In genomic region chr19:45515807-45516401, GRCh38 we compare ENCODE assay signal across 9 cellular contexts. TPM values are rescaled to one million over a fixed set of nuclear protein-coding genes. Genes with fewer than 3 reads are reported as not detected.
DNase-seq lines count a peak whose midpoint lies in the region; ATAC-seq and TF ChIP-seq lines count a peak whose summit lies in the region.
"Had no signal": no experiment of that assay in that cellular context is flagged by ENCODE, and none has a peak within 500 bp of the region (broad histone marks: within the 10 kb centered on the region; RNA-seq: fewer than 3 reads in every experiment).

No MANE protein-coding gene starts in this region.

- H3K4me1 ChIP-seq in mammary epithelial cell (ENCODE audit: insufficient read depth, low read length) (peaks cover 17% of the 10 kb centered on the region), liver (ENCODE audit: control insufficient read depth in 4 of 4, insufficient read depth in 4 of 4, low read length in 3 of 4) (peaks cover 12 to 21% (median 18%) of the 10 kb centered on the region in 4 donors), upper lobe of left lung (peaks cover 33 to 59% (median 44%) of the 10 kb centered on the region in 4 donors), SK-N-SH (ENCODE audit: control insufficient read depth in 1 of 2, insufficient read depth in 2 of 2, low read depth in 1 of 2, low read length in 1 of 2) (no peaks in the 10 kb centered on the region)
- H3K4me1 ChIP-seq: BE2C had no signal

- H3K9me3 ChIP-seq in mammary epithelial cell (replicated peaks; ENCODE audit: insufficient read depth, low read length) (no peaks in the 10 kb centered on the region), liver (ENCODE audit: control insufficient read depth in 4 of 4, low read length in 3 of 4) (no peaks in the 10 kb centered on the region), upper lobe of left lung (no peaks in the 10 kb centered on the region), SK-N-SH (no peaks in the 10 kb centered on the region)
- H3K9me3 ChIP-seq: BE2C had no signal

- H3K4me3 ChIP-seq in mammary epithelial cell (replicated peaks in 1 of 3; ENCODE audit: insufficient read depth in 1 of 3, low read depth in 2 of 3, low read length in 3 of 3) (no peak overlapping the region), liver (ENCODE audit: low read depth in 1 of 3, low read length in 3 of 3) (no peak overlapping the region), upper lobe of left lung (peak overlapping the region in 2 of 4 donors; percentile 1 to 13), SK-N-SH (ENCODE audit: low read depth in 2 of 2, low read length in 1 of 2) (no peak overlapping the region)

- H3K4me2 ChIP-seq in mammary epithelial cell (ENCODE audit: insufficient read depth, low read depth, low read length) (no peak overlapping the region), SK-N-SH (no peak overlapping the region)

- BruUV-seq in MCF 10A (replicated peaks; lab: Mats Ljungman, UMichigan) (no TSS peak), mammary epithelial cell (replicated peaks; lab: Mats Ljungman, UMichigan) (no TSS peak)

- TF ChIP-seq RAD21 in liver (IDR thresholded peaks at IDR 0.05), result no peak
- TF ChIP-seq RAD21 in SK-N-SH (IDR thresholded peaks at IDR 0.05; ENCODE audit: low read length), result no peak

- intact Hi-C loops in MCF 10A (cut with micrococcal nuclease), result no loop called here
- intact Hi-C loops in mammary epithelial cell (cut with micrococcal nuclease), result no loop called here

- peaks cover 13% of the 10 kb centered on the region for H3K4me1 Mint-ChIP-seq in MCF 10A (ENCODE audit: insufficient read depth, unreplicated experiment)
- H3K4me1 Mint-ChIP-seq in activated naive CD8-positive, alpha-beta T cell treated with anti-CD3 and anti-CD28 coated beads, Interleukin-2, amount 10 ng/mL, durations not matched to agents 7 days and 5 days, result peaks cover 38% of the 10 kb centered on the region

- H3K36me3 ChIP-seq in mammary epithelial cell (ENCODE audit: insufficient read depth, low read length), result peaks cover 12% of the 10 kb centered on the region
- peaks cover 5 to 19% (median 12%) of the 10 kb centered on the region in 4 donors for H3K36me3 ChIP-seq in liver (ENCODE audit: control insufficient read depth in 4 of 4, insufficient read depth in 3 of 4, low read depth in 1 of 4, low read length in 3 of 4)
- peaks cover 3 to 42% (median 31%) of the 10 kb centered on the region in 4 donors for H3K36me3 ChIP-seq in upper lobe of left lung
- peaks cover 0 to 5% of the 10 kb centered on the region in 2 experiments for H3K36me3 ChIP-seq in SK-N-SH (replicated peaks in 1 of 2; ENCODE audit: control insufficient read depth in 1 of 2, insufficient read depth in 2 of 2, low read length in 1 of 2)

- no peaks in the 10 kb centered on the region for H3K27me3 Mint-ChIP-seq in MCF 10A (ENCODE audit: insufficient read depth, unreplicated experiment)
- no peaks in the 10 kb centered on the region for H3K27me3 Mint-ChIP-seq in activated naive CD8-positive, alpha-beta T cell treated with anti-CD3 and anti-CD28 coated beads, Interleukin-2, amount 10 ng/mL, durations not matched to agents 7 days and 5 days

- DNase-seq in MCF 10A (ENCODE audit: unreplicated experiment) (no peak), mammary epithelial cell (no peak), upper lobe of left lung (no peak), cerebellum (ENCODE audit: low spot score) (no peak), SK-N-SH (no peak)
- DNase-seq in activated naive CD8-positive, alpha-beta T cell treated with anti-CD3 and anti-CD28 coated beads, Interleukin-2, amount 10 ng/mL, durations not matched to agents 7 days and 5 days, result no peak
- DNase-seq: BE2C had no signal

- no peak overlapping the region for H3K27ac ChIP-seq in mammary epithelial cell (ENCODE audit: insufficient read depth, low read depth, low read length)
- H3K27ac ChIP-seq in liver (ENCODE audit: low read depth in 1 of 2, low read length in 2 of 2), result peak overlapping the region; percentile 20 to 34
- peak overlapping the region; percentile 78 to 97 (median 88) for H3K27ac ChIP-seq in upper lobe of left lung
- no peak overlapping the region for H3K27ac ChIP-seq in SK-N-SH (ENCODE audit: low read depth in 2 of 2, low read length in 1 of 2)

- TF ChIP-seq CTCF in MCF 10A (IDR thresholded peaks at IDR 0.05; ENCODE audit: unreplicated experiment) (no peak), mammary epithelial cell (conservative IDR thresholded peaks at IDR 0.05 in 1 of 2, IDR thresholded peaks at IDR 0.05 in 1 of 2; ENCODE audit: extremely low read depth in 1 of 2, insufficient read depth in 1 of 2, low read depth in 1 of 2, low read length in 2 of 2) (no peak), liver (IDR thresholded peaks at IDR 0.05; ENCODE audit: low read depth, low read length, missing input control) (no peak), upper lobe of left lung (IDR thresholded peaks at IDR 0.05) (no peak), SK-N-SH (IDR thresholded peaks at IDR 0.05) (no peak)

- CTCF ChIA-PET in MCF 10A (lab: Yijun Ruan, JAX), result interaction anchor here (0.6 to 1.7 kb wide), 2 partner anchors 54 to 126 kb away, joined by 4 to 7 read pairs; no protein-coding TSS in a partner anchor
- CTCF ChIA-PET in mammary epithelial cell (lab: Charles Lee; ENCODE audit: low non-redundant PET), result no interaction called here
- CTCF ChIA-PET in SK-N-SH (lab: Yijun Ruan, JAX), result interaction anchor here (0.7 to 1.3 kb wide), 6 partner anchors 9 to 127 kb away, joined by 3 to 5 read pairs (median 4); no protein-coding TSS in a partner anchor

- POLR2A ChIA-PET in MCF 10A (lab: Yijun Ruan, JAX) (interaction anchor here (0.7 to 1.9 kb wide), 4 partner anchors 10 to 155 kb away, joined by 3 to 6 read pairs (median 4); no protein-coding TSS in a partner anchor), SK-N-SH (lab: Yijun Ruan, JAX) (no interaction called here)
- POLR2A ChIA-PET in activated naive CD8-positive, alpha-beta T cell treated with anti-CD3 and anti-CD28 coated beads, Interleukin-2, amount 10 ng/mL, durations not matched to agents 7 days and 5 days (lab: Charles Lee), result interaction anchor here (0.5 to 1.6 kb wide), 5 partner anchors 16 to 176 kb away, joined by 3 to 5 read pairs (median 4); partner anchors contain the start of genes QPCTL and SNRPD2

- H2AFZ ChIP-seq in mammary epithelial cell (ENCODE audit: low read depth, low read length), result no peak overlapping the region
- no peak overlapping the region for H2AFZ ChIP-seq in SK-N-SH (ENCODE audit: low read depth)

- H3K27me3 ChIP-seq in mammary epithelial cell (ENCODE audit: insufficient read depth, low read length) (no peaks in the 10 kb centered on the region), liver (ENCODE audit: control insufficient read depth in 4 of 4, insufficient read depth in 4 of 4, low read length in 3 of 4) (no peaks in the 10 kb centered on the region), upper lobe of left lung (no peaks in the 10 kb centered on the region), SK-N-SH (ENCODE audit: insufficient read depth) (no peaks in the 10 kb centered on the region)
- H3K27me3 ChIP-seq: BE2C had no signal

- H3K79me2 ChIP-seq in mammary epithelial cell (ENCODE audit: insufficient read depth, low read length) (peaks cover 80% of the 10 kb centered on the region), SK-N-SH (ENCODE audit: insufficient read depth) (peaks cover 79% of the 10 kb centered on the region)

- H4K20me1 ChIP-seq in mammary epithelial cell (ENCODE audit: insufficient read depth, low read length) (no peaks in the 10 kb centered on the region), SK-N-SH (ENCODE audit: insufficient read depth) (peaks cover 65% of the 10 kb centered on the region)

- TF ChIP-seq POLR2A in upper lobe of left lung (IDR thresholded peaks at IDR 0.05), result no peak

- peaks cover 6% of the 10 kb centered on the region for H3F3A ChIP-seq in SK-N-SH (replicated peaks; ENCODE audit: insufficient read depth)

- peak; percentile 17 for ATAC-seq in activated naive CD8-positive, alpha-beta T cell treated with anti-CD3 and anti-CD28 coated beads, Interleukin-2, amount 10 ng/mL, durations not matched to agents 7 days and 5 days (ENCODE audit: low read depth)
- ATAC-seq in upper lobe of left lung (ENCODE audit: low FRiP score in 2 of 2) (peak; percentile 44 to 62), GM19351 (IDR thresholded peaks at IDR 0.05; ENCODE audit: unreplicated experiment) (no peak)

- WGBS in mammary epithelial cell (ENCODE audit: low coverage, missing lambda C conversion rate), result 82% methylated on average over 9 of the region's 9 CpGs
- WGBS in liver, result 72% methylated on average over 9 of the region's 9 CpGs
- WGBS in upper lobe of left lung, 2 donors, result 61 to 74% methylated on average over 9 of the region's 9 CpGs
- 100% methylated on average over 2 of the region's 9 CpGs for WGBS in SK-N-SH (ENCODE audit: low lambda C conversion rate)

- H3K36me3 Mint-ChIP-seq in MCF 10A (ENCODE audit: insufficient read depth, unreplicated experiment), result peaks cover 63% of the 10 kb centered on the region
- peaks cover 24% of the 10 kb centered on the region for H3K36me3 Mint-ChIP-seq in activated naive CD8-positive, alpha-beta T cell treated with anti-CD3 and anti-CD28 coated beads, Interleukin-2, amount 10 ng/mL, durations not matched to agents 7 days and 5 days

- dilution Hi-C loops in mammary epithelial cell (cut with HindIII; ENCODE audit: low sequenced_read_pairs), result no loop called here

- in situ Hi-C loops in mammary epithelial cell (cut with MboI; ENCODE audit: low sequenced_read_pairs in 2 of 2), result no loop called here

- no peak for TF ChIP-seq EP300 in upper lobe of left lung (IDR thresholded peaks at IDR 0.05)
- no peak for TF ChIP-seq EP300 in SK-N-SH (IDR thresholded peaks at IDR 0.05; ENCODE audit: borderline replicate concordance in 1 of 2, low read depth in 1 of 2, low read length in 1 of 2)

- H3K9me3 Mint-ChIP-seq in MCF 10A (ENCODE audit: unreplicated experiment), result no peaks in the 10 kb centered on the region
- H3K9me3 Mint-ChIP-seq in activated naive CD8-positive, alpha-beta T cell treated with anti-CD3 and anti-CD28 coated beads, Interleukin-2, amount 10 ng/mL, durations not matched to agents 7 days and 5 days, result no peaks in the 10 kb centered on the region

- H3K4me3 Mint-ChIP-seq in MCF 10A (ENCODE audit: unreplicated experiment), result no peak overlapping the region
- H3K4me3 Mint-ChIP-seq in activated naive CD8-positive, alpha-beta T cell treated with anti-CD3 and anti-CD28 coated beads, Interleukin-2, amount 10 ng/mL, durations not matched to agents 7 days and 5 days, result peak overlapping the region; percentile 55

- H3K9me2 ChIP-seq in SK-N-SH, result no peaks in the 10 kb centered on the region

- H3K27ac Mint-ChIP-seq in MCF 10A (ENCODE audit: low read depth, unreplicated experiment), result peak overlapping the region; percentile 79
- peak overlapping the region; percentile 87 for H3K27ac Mint-ChIP-seq in activated naive CD8-positive, alpha-beta T cell treated with anti-CD3 and anti-CD28 coated beads, Interleukin-2, amount 10 ng/mL, durations not matched to agents 7 days and 5 days

- H3K9ac ChIP-seq in mammary epithelial cell (ENCODE audit: insufficient read depth, low read length) (no peak overlapping the region), liver (ENCODE audit: low read depth in 1 of 2, low read length in 2 of 2) (no peak overlapping the region), SK-N-SH (no peak overlapping the region)

RNA-seq across cellular contexts. Expression of gene VASP, which starts 8.6 kb away (rescaled TPM):
- total RNA-seq in MCF 10A (2022) (168 and 178 TPM in 2 replicates), mammary epithelial cell (100 to 1,000 TPM; 160 to 201 TPM), liver (10 to 100 TPM; 20.2 to 29.1 TPM), upper lobe of left lung (100 to 1,000 TPM in 4 of 6 donors, 10 to 100 TPM in 2; 68.1 to 266 (median 143) TPM), cerebellum (11.2 TPM)
- polyA plus RNA-seq in mammary epithelial cell (93.9 TPM), liver (10 to 100 TPM in 1 of 2 donors, 1 to 10 TPM in 1; 7.3 to 25.3 TPM), SK-N-SH (2012; rRNA removed) (31.6 and 37.8 TPM in 2 replicates)
- 122 TPM for polyA minus RNA-seq in mammary epithelial cell
- total RNA-seq in activated naive CD8-positive, alpha-beta T cell treated with anti-CD3 and anti-CD28 coated beads, Interleukin-2, amount 10 ng/mL, durations not matched to agents 7 days and 5 days, result 100 to 1,000 TPM; 166 to 180 TPM
- 26.2 and 30.0 TPM in 2 replicates for polyA plus RNA-seq in SK-N-SH (2012; cell fraction: cytosol; rRNA removed)
- 54.0 and 62.4 TPM in 2 replicates for polyA plus RNA-seq in SK-N-SH (2012; cell fraction: nucleus; rRNA removed)

RNA-seq across cellular contexts. Expression of gene PPM1N, which starts 17.7 kb away (rescaled TPM):
- total RNA-seq in MCF 10A (2022), result 0.33 and 0.42 TPM in 2 replicates
- total RNA-seq in mammary epithelial cell, result 1 to 10 TPM; 1.3 to 2.1 TPM
- 2.3 TPM for polyA plus RNA-seq in mammary epithelial cell
- not detected for polyA minus RNA-seq in mammary epithelial cell
- total RNA-seq in activated naive CD8-positive, alpha-beta T cell treated with anti-CD3 and anti-CD28 coated beads, Interleukin-2, amount 10 ng/mL, durations not matched to agents 7 days and 5 days, result 1 to 10 TPM; 5.8 to 6.1 TPM
- 1 to 10 TPM in 1 of 2 donors, under 1 TPM in 1; 0.17 to 1.5 TPM for total RNA-seq in liver
- polyA plus RNA-seq in liver, result under 1 TPM; 0.45 to 0.49 TPM
- total RNA-seq in upper lobe of left lung, result 1 to 10 TPM in 3 of 6 donors, under 1 TPM in 2, not detected in 1; 0.89 to 6.3 (median 1.1) TPM
- total RNA-seq in cerebellum, result not detected
- polyA plus RNA-seq in SK-N-SH (2012; rRNA removed), result 10.3 and 10.9 TPM in 2 replicates
- polyA plus RNA-seq in SK-N-SH (2012; cell fraction: cytosol; rRNA removed), result 6.8 and 8.2 TPM in 2 replicates
- 19.9 and 24.3 TPM in 2 replicates for polyA plus RNA-seq in SK-N-SH (2012; cell fraction: nucleus; rRNA removed)

RNA-seq across cellular contexts. Expression of gene RTN2, which starts 19.1 kb away (rescaled TPM):
- total RNA-seq in MCF 10A (2022) (3.5 and 5.1 TPM in 2 replicates), mammary epithelial cell (10 to 100 TPM; 11.0 to 16.9 TPM), liver (1 to 10 TPM; 1.0 to 1.6 TPM), upper lobe of left lung (10 to 100 TPM in 3 of 6 donors, 1 to 10 TPM in 3; 5.2 to 17.8 (median 11.1) TPM), cerebellum (36.0 TPM)
- polyA plus RNA-seq in mammary epithelial cell (11.5 TPM), liver (1 to 10 TPM; 1.3 to 3.5 TPM), SK-N-SH (2012; rRNA removed) (6.8 and 7.0 TPM in 2 replicates)
- polyA minus RNA-seq in mammary epithelial cell, result 11.9 TPM
- 1 to 10 TPM; 3.0 to 3.3 TPM for total RNA-seq in activated naive CD8-positive, alpha-beta T cell treated with anti-CD3 and anti-CD28 coated beads, Interleukin-2, amount 10 ng/mL, durations not matched to agents 7 days and 5 days
- polyA plus RNA-seq in SK-N-SH (2012; cell fraction: cytosol; rRNA removed), result 4.3 and 6.8 TPM in 2 replicates
- 8.6 and 11.9 TPM in 2 replicates for polyA plus RNA-seq in SK-N-SH (2012; cell fraction: nucleus; rRNA removed)

RNA-seq across cellular contexts. Expression of gene FOSB, which starts 48.1 kb away (rescaled TPM):
- 13.3 and 29.3 TPM in 2 replicates for total RNA-seq in MCF 10A (2022)
- 10 to 100 TPM in 1 of 2 donors, 1 to 10 TPM in 1; 1.8 to 49.1 TPM for total RNA-seq in mammary epithelial cell
- 2.6 TPM for polyA plus RNA-seq in mammary epithelial cell
- polyA minus RNA-seq in mammary epithelial cell, result 27.0 TPM
- 10 to 100 TPM; 68.7 to 69.4 TPM for total RNA-seq in activated naive CD8-positive, alpha-beta T cell treated with anti-CD3 and anti-CD28 coated beads, Interleukin-2, amount 10 ng/mL, durations not matched to agents 7 days and 5 days
- total RNA-seq in liver, result 1 to 10 TPM in 1 of 2 donors, under 1 TPM in 1; 0.28 to 1.3 TPM
- polyA plus RNA-seq in liver, result under 1 TPM; 0.18 to 0.51 TPM
- total RNA-seq in upper lobe of left lung, result 100 to 1,000 TPM in 2 of 6 donors, 10 to 100 TPM in 2, 1 to 10 TPM in 1, not detected in 1; 8.8 to 152 (median 94.9) TPM
- total RNA-seq in cerebellum, result 2.5 TPM
- 38.4 and 78.2 TPM in 2 replicates for polyA plus RNA-seq in SK-N-SH (2012; rRNA removed)
- 19.6 and 23.8 TPM in 2 replicates for polyA plus RNA-seq in SK-N-SH (2012; cell fraction: cytosol; rRNA removed)
- 377 and 391 TPM in 2 replicates for polyA plus RNA-seq in SK-N-SH (2012; cell fraction: nucleus; rRNA removed)

Comparison
In these comparisons a context has a peak if more than half of its experiments do, and no peak if none do; other contexts are left out.
1. H3K27ac ChIP-seq: peak in liver (2 of 2) and upper lobe of left lung (4 of 4); none in mammary epithelial cell (single experiment) and SK-N-SH (0 of 2).